Comparison of ENCODE assay signal across 9 cellular contexts in the genomic region with DNA sequence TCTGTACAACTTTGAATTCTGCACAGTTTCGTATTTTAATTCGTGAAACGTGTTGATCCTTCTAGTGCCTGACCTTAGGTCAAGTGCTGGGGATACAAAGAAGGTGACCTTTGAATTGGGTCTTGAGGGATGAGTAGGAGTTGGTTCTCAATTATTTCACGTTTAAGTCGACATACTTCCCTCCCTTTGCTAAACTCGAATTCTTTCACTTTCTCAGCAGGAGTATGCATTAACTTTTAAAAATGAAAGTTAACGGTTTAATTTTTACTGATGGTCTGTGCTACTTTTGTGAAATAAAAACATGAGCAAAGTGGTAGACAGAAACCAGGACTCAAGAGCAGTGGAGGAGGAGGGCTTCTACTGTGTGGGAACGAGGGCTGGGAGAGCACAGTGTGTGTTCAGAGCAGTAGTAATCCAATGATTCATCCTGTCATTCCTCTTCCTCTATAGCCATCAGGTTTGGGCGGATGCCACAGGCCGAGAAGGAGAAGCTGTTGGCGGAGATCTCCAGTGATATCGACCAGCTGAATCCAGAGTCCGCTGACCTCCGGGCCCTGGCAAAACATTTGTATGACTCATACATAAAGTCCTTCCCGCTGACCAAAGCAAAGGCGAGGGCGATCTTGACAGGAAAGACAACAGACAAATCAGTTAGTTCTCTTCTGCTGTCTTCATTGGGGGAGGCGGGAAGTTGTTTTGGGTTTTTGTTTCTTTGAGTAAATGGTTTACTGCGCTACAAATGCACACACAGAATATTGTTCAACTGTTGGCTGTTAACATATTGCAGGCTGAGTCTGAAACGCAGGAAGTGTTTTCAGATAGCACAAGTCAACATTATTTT.
DNase-seq lines count a peak whose midpoint lies in the region; ATAC-seq, FAIRE-seq and TF ChIP-seq lines count a peak whose summit lies in the region.
"Had no signal": no experiment of that assay in that cellular context is flagged by ENCODE, and none has a peak within 500 bp of the region (broad histone marks: within the 10 kb centered on the region; RNA-seq: fewer than 3 reads in every experiment).

No MANE protein-coding gene starts in this region.

- H3K9me3 Mint-ChIP-seq in astrocyte (ENCODE audit: unreplicated experiment): no peaks in the 10 kb centered on the region

- no peak for TF ChIP-seq CTCF in astrocyte (IDR thresholded peaks at IDR 0.05; ENCODE audit: insufficient read depth, low read depth, low read length)

- ATAC-seq in HG03039 (IDR thresholded peaks at IDR 0.05; ENCODE audit: unreplicated experiment): no peak

- peak overlapping the region; percentile 0 for H3K4me3 Mint-ChIP-seq in astrocyte (ENCODE audit: unreplicated experiment)

- H3K4me2 ChIP-seq in astrocyte (ENCODE audit: low read length): peak overlapping the region; percentile 65

- peak overlapping the region; percentile 2 for H3K4me3 ChIP-seq in astrocyte (ENCODE audit: insufficient read depth, low read depth, low read length)

- H3K4me1 ChIP-seq in astrocyte (ENCODE audit: insufficient read depth, low read length): peaks cover 11% of the 10 kb centered on the region

- H3K27me3 ChIP-seq in astrocyte (ENCODE audit: insufficient read depth, low read length): no peaks in the 10 kb centered on the region

- H3K4me1 Mint-ChIP-seq in astrocyte (ENCODE audit: low read depth, unreplicated experiment): peaks cover 22% of the 10 kb centered on the region

- H3K27ac ChIP-seq in astrocyte (ENCODE audit: low read depth, low read length): peak overlapping the region; percentile 55

- FAIRE-seq in astrocyte (lab: Jason Lieb, UNC): no peak

- no peaks in the 10 kb centered on the region for H4K20me1 ChIP-seq in astrocyte (ENCODE audit: insufficient read depth, low read length)

- H3K36me3 Mint-ChIP-seq in astrocyte (ENCODE audit: low read depth, unreplicated experiment): no peaks in the 10 kb centered on the region

- no peaks in the 10 kb centered on the region for H3K79me2 ChIP-seq in astrocyte (ENCODE audit: insufficient read depth, low read length)

- peak overlapping the region; percentile 79 for H3K27ac Mint-ChIP-seq in astrocyte (ENCODE audit: unreplicated experiment)

- no peaks in the 10 kb centered on the region for H3K27me3 Mint-ChIP-seq in astrocyte (ENCODE audit: low read depth, unreplicated experiment)

- no peaks in the 10 kb centered on the region for H3K36me3 ChIP-seq in astrocyte (ENCODE audit: insufficient read depth, low read length)

- peak; percentile 90 for DNase-seq in HT-29 (ENCODE audit: low spot score)
- DNase-seq in astrocyte (ENCODE audit: low read depth): peak; percentile 97
- peak; percentile 97 for DNase-seq in islet precursor cell
- DNase-seq in smooth muscle cell of the brain vasculature (ENCODE audit: low read depth, low spot score): peak; percentile 87
- DNase-seq in NCI-H2029 (lab: John Stamatoyannopoulos, UW): no peak
- no peak for DNase-seq in AG08395 (ENCODE audit: low spot score)
- no peak for DNase-seq in GM19240 (ENCODE audit: insufficient read length, low spot score)
- DNase-seq: stimulated activated CD4-positive, alpha-beta T cell treated with anti-CD3 and anti-CD28 coated beads, Interleukin-4, amount 100 ng/mL, for 24 hours had no signal

- no peak overlapping the region for H2AFZ ChIP-seq in astrocyte (ENCODE audit: low read depth, low read length)

- no peak overlapping the region for H3K9ac ChIP-seq in astrocyte (ENCODE audit: low read length)

- no peaks in the 10 kb centered on the region for H3K9me3 ChIP-seq in astrocyte (ENCODE audit: insufficient read depth, low read depth, low read length)

Comparison
In these comparisons a context has a peak if more than half of its experiments do, and no peak if none do; other contexts are left out.
1. DNase-seq: peak in HT-29 (single experiment), astrocyte (single experiment), islet precursor cell (single experiment) and smooth muscle cell of the brain vasculature (single experiment); none in NCI-H2029 (single experiment), AG08395 (single experiment) and GM19240 (single experiment).